Comparison of ENCODE assay signal across 17 cellular contexts in genomic region chr4:111797455-111798163, GRCh38.
"Had no signal": no experiment of that assay in that cellular context is flagged by ENCODE, and none has a peak within 500 bp of the region (broad histone marks: within the 10 kb centered on the region; RNA-seq: fewer than 3 reads in every experiment).

No MANE protein-coding gene starts in this region.

- H3K27me3 ChIP-seq: ovary, tibial artery had no signal

- H3K4me1 Mint-ChIP-seq: naive thymus-derived CD4-positive, alpha-beta T cell; stimulated activated effector memory CD8-positive, alpha-beta T cell treated with anti-CD3 and anti-CD28 coated beads, Interleukin-12 subunit alpha, Interleukin-12 subunit beta, amount 100 ng/mL, for 72 hours had no signal

- H3K4me3 Mint-ChIP-seq: dendritic cell treated with granulocyte-macrophage colony-stimulating factor and Interleukin-4, amounts not matched to agents 40 ng/mL and 50 ng/mL, for 4 days; naive thymus-derived CD4-positive, alpha-beta T cell; stimulated activated effector memory CD8-positive, alpha-beta T cell treated with anti-CD3 and anti-CD28 coated beads, Interleukin-12 subunit alpha, Interleukin-12 subunit beta, amount 100 ng/mL, for 72 hours; stimulated activated naive CD8-positive, alpha-beta T cell treated with anti-CD3 and anti-CD28 coated beads, Interleukin-15, Interleukin-2, amounts not matched to agents 100 ng/mL and 50 ng/mL, for 24 hours had no signal

- H3K27ac Mint-ChIP-seq: dendritic cell treated with granulocyte-macrophage colony-stimulating factor and Interleukin-4, amounts not matched to agents 40 ng/mL and 50 ng/mL, for 4 days; stimulated activated effector memory CD8-positive, alpha-beta T cell treated with anti-CD3 and anti-CD28 coated beads, Interleukin-12 subunit alpha, Interleukin-12 subunit beta, amount 100 ng/mL, for 72 hours; stimulated activated naive CD8-positive, alpha-beta T cell treated with anti-CD3 and anti-CD28 coated beads, Interleukin-15, Interleukin-2, amounts not matched to agents 100 ng/mL and 50 ng/mL, for 24 hours had no signal

- H3K4me1 ChIP-seq: tibial artery, upper lobe of right lung had no signal

- DNase-seq: cerebellar nuclear complex; erythroblast; foreskin melanocyte; head of caudate nucleus; hippocampal formation; mesendoderm; naive thymus-derived CD4-positive, alpha-beta T cell; nucleus accumbens; ovary; right cardiac atrium; stimulated activated CD4-positive, alpha-beta T cell treated with anti-CD3 and anti-CD28 coated beads, Interleukin-4, amount 100 ng/mL, for 1 hour; stimulated activated CD8-positive, alpha-beta memory T cell treated with anti-CD3 and anti-CD28 coated beads, Interleukin-4, amount 100 ng/mL, for 48 hours; tibial artery; upper lobe of right lung had no signal

- H3K27me3 Mint-ChIP-seq: dendritic cell treated with granulocyte-macrophage colony-stimulating factor and Interleukin-4, amounts not matched to agents 40 ng/mL and 50 ng/mL, for 4 days; stimulated activated naive CD8-positive, alpha-beta T cell treated with anti-CD3 and anti-CD28 coated beads, Interleukin-15, Interleukin-2, amounts not matched to agents 100 ng/mL and 50 ng/mL, for 24 hours had no signal

- H3K9me3 Mint-ChIP-seq: dendritic cell treated with granulocyte-macrophage colony-stimulating factor and Interleukin-4, amounts not matched to agents 40 ng/mL and 50 ng/mL, for 4 days; stimulated activated naive CD8-positive, alpha-beta T cell treated with anti-CD3 and anti-CD28 coated beads, Interleukin-15, Interleukin-2, amounts not matched to agents 100 ng/mL and 50 ng/mL, for 24 hours had no signal

- H3K27ac ChIP-seq: ovary, tibial artery, upper lobe of right lung had no signal

- ATAC-seq: naive thymus-derived CD4-positive, alpha-beta T cell; right cardiac atrium; stimulated activated effector memory CD8-positive, alpha-beta T cell treated with anti-CD3 and anti-CD28 coated beads, Interleukin-12 subunit alpha, Interleukin-12 subunit beta, amount 100 ng/mL, for 72 hours; upper lobe of right lung had no signal

- H3K36me3 ChIP-seq: ovary, tibial artery, upper lobe of right lung had no signal

- H3K4me3 ChIP-seq: ovary, tibial artery, upper lobe of right lung had no signal

- H3K36me3 Mint-ChIP-seq: naive thymus-derived CD4-positive, alpha-beta T cell; stimulated activated effector memory CD8-positive, alpha-beta T cell treated with anti-CD3 and anti-CD28 coated beads, Interleukin-12 subunit alpha, Interleukin-12 subunit beta, amount 100 ng/mL, for 72 hours had no signal

- H3K9me3 ChIP-seq: ovary, tibial artery, upper lobe of right lung had no signal
